ENCODE assay signal across 8 cellular contexts in genomic region chr4:139295317-139296299, GRCh38. TPM values are rescaled to one million over a fixed set of nuclear protein-coding genes. Genes with fewer than 3 reads are reported as not detected.
A peak's percentile ranks its signal among the peaks of the same experiment; 100 is the strongest.
DNase-seq lines count a peak whose midpoint lies in the region; ATAC-seq, FAIRE-seq and TF ChIP-seq lines count a peak whose summit lies in the region.

No MANE protein-coding gene starts in this region.

- peak overlapping the region; percentile 82 for H3K27ac ChIP-seq in caudate nucleus (ENCODE audit: low read depth, low read length)
- H3K27ac ChIP-seq in keratinocyte (ENCODE audit: control insufficient read depth, insufficient read depth, low read length) = peak overlapping the region; percentile 81

- H3K27me3 Mint-ChIP-seq in WTC11 (ENCODE audit: low read depth) = no peaks in the 10 kb centered on the region

- CTCF ChIA-PET in WTC11 (lab: Charles Lee) = interaction anchor here (0.5 to 4.0 kb wide), 57 partner anchors 9 to 855 kb away, joined by 3 to 45 read pairs (median 5); partner anchors contain the start of genes ELF2 and MGARP

- no peaks in the 10 kb centered on the region for H4K20me1 ChIP-seq in keratinocyte (ENCODE audit: control insufficient read depth, extremely low read depth, insufficient read depth, low read length)

- ATAC-seq in GM18907 (IDR thresholded peaks at IDR 0.05; ENCODE audit: unreplicated experiment) = peak; percentile 93
- peak; percentile 94 for ATAC-seq in HG03159 (IDR thresholded peaks at IDR 0.05; ENCODE audit: unreplicated experiment)
- ATAC-seq in WTC11 = peak; percentile 93

- H3K9me3 Mint-ChIP-seq in WTC11 = no peaks in the 10 kb centered on the region

- peak overlapping the region; percentile 93 for H3K9ac ChIP-seq in keratinocyte (ENCODE audit: control insufficient read depth, extremely low read depth, insufficient read depth, low read length)

- H3K27me3 ChIP-seq in keratinocyte (ENCODE audit: control insufficient read depth, extremely low read depth, insufficient read depth, low read length) = no peaks in the 10 kb centered on the region

- POLR2A ChIA-PET in WTC11 (lab: Charles Lee) = interaction anchor here (0.6 to 2.2 kb wide), 6 partner anchors 117 to 390 kb away, joined by 3 to 16 read pairs (median 4); partner anchors contain the start of gene ELF2

- H3K79me2 ChIP-seq in keratinocyte (ENCODE audit: control insufficient read depth, insufficient read depth, low read length) = peaks cover 4% of the 10 kb centered on the region

- H3K27ac Mint-ChIP-seq in WTC11 = peak overlapping the region; percentile 82

- dilution Hi-C loops in keratinocyte (cut with MboI; ENCODE audit: extremely low pct_ligation_motif_present, low sequenced_read_pairs) = no loop called here

- TF ChIP-seq CTCF in WTC11 (IDR thresholded peaks at IDR 0.05) (peak; percentile 82), keratinocyte (optimal IDR thresholded peaks at IDR 0.05 in 1 of 3, IDR thresholded peaks at IDR 0.05 in 1 of 3, conservative IDR thresholded peaks at IDR 0.05 in 1 of 3; ENCODE audit: extremely low read depth in 1 of 3, insufficient read depth in 2 of 3, low read length in 3 of 3) (peak; percentile 84 to 97 (median 93))

- FAIRE-seq in keratinocyte (lab: Jason Lieb, UNC) = peak; percentile 32

- H3K36me3 Mint-ChIP-seq in WTC11 = peaks cover 21% of the 10 kb centered on the region

- peak overlapping the region; percentile 95 for H2AFZ ChIP-seq in keratinocyte (ENCODE audit: control insufficient read depth, low read length)

- peak overlapping the region; percentile 55 to 80 (median 73) for H3K4me3 ChIP-seq in keratinocyte (ENCODE audit: control insufficient read depth in 2 of 3, extremely low read depth in 1 of 3, insufficient read depth in 2 of 3, low read depth in 1 of 3, low read length in 3 of 3)

- H3K4me1 ChIP-seq in keratinocyte (ENCODE audit: control insufficient read depth, extremely low read depth, insufficient read depth, low read length) = peaks cover 33% of the 10 kb centered on the region

- DNase-seq in AG08396 (ENCODE audit: low spot score) (peak; percentile 90), NCI-H2227 (lab: John Stamatoyannopoulos, UW; ENCODE audit: unreplicated experiment) (peak; percentile 94), WTC11 (ENCODE audit: low spot score) (peak; percentile 97), caudate nucleus (lab: John Stamatoyannopoulos, UW) (peak in 60 of 61 donors; percentile 52 to 98 (median 92)), keratinocyte (ENCODE audit: low read depth, low spot score) (peak; percentile 54)
- DNase-seq in stimulated activated CD4-positive, alpha-beta T cell treated with anti-CD3 and anti-CD28 coated beads, Interleukin-12 subunit alpha, Interleukin-12 subunit beta, amount 100 ng/mL, for 48 hours (ENCODE audit: low read depth in 2 of 3, low spot score in 1 of 3) = peak; percentile 93 to 98 (median 97)

- peaks cover 0 to 4% of the 10 kb centered on the region in 2 experiments for H3K36me3 ChIP-seq in keratinocyte (ENCODE audit: control insufficient read depth in 2 of 2, extremely low read depth in 1 of 2, insufficient read depth in 2 of 2, low read length in 2 of 2)

- H3K9me3 ChIP-seq in keratinocyte (ENCODE audit: control insufficient read depth, low read depth, low read length) = no peaks in the 10 kb centered on the region

- peaks cover 31% of the 10 kb centered on the region; the same call in 1 of the 2 replicates for H3K4me1 Mint-ChIP-seq in WTC11

- H3K4me3 Mint-ChIP-seq in WTC11 = peak overlapping the region; percentile 94

- H3K4me2 ChIP-seq in keratinocyte (ENCODE audit: control insufficient read depth, extremely low read depth, insufficient read depth, low read depth, low read length) = peak overlapping the region; percentile 91

- no peaks in the 10 kb centered on the region for H3K9me1 ChIP-seq in keratinocyte (ENCODE audit: control insufficient read depth, extremely low read depth, insufficient read depth, low read length)

TF ChIP-seq in WTC11, 78 proteins besides CTCF, POLR2A, EP300 and RAD21 (continues in another document):
- TF ChIP-seq CREM (CRISPR knock-in tag; IDR thresholded peaks at IDR 0.05) (peak; percentile 45; the same call in 1 of the 2 replicates), NFYB (CRISPR knock-in tag; conservative IDR thresholded peaks at IDR 0.05; ENCODE audit: low read depth) (no peak), CREB1 (CRISPR knock-in tag; IDR thresholded peaks at IDR 0.05) (no peak), TEAD4 (CRISPR knock-in tag; IDR thresholded peaks at IDR 0.05) (no peak), GABPB1 (CRISPR knock-in tag; IDR thresholded peaks at IDR 0.05) (peak; percentile 87), ZNF416 (CRISPR knock-in tag; IDR thresholded peaks at IDR 0.05) (no peak), FOXJ3 (CRISPR knock-in tag; IDR thresholded peaks at IDR 0.05; ENCODE audit: borderline replicate concordance) (no peak), TEAD1 (CRISPR knock-in tag; IDR thresholded peaks at IDR 0.05) (peak; percentile 79; the same call in 1 of the 2 replicates), SOX15 (CRISPR knock-in tag; IDR thresholded peaks at IDR 0.05) (no peak), MXD4 (CRISPR knock-in tag; IDR thresholded peaks at IDR 0.05; ENCODE audit: borderline replicate concordance) (no peak), GRHL2 (CRISPR knock-in tag; IDR thresholded peaks at IDR 0.05; ENCODE audit: insufficient replicate concordance, severe bottlenecking) (no peak), ESRRA (CRISPR knock-in tag; IDR thresholded peaks at IDR 0.05; ENCODE audit: borderline replicate concordance) (peak; percentile 66), ZNF396 (CRISPR knock-in tag; IDR thresholded peaks at IDR 0.05; ENCODE audit: borderline replicate concordance) (no peak), MYBL2 (CRISPR knock-in tag; IDR thresholded peaks at IDR 0.05) (peak; percentile 42; the same call in 1 of the 2 replicates), ZNF317 (CRISPR knock-in tag; IDR thresholded peaks at IDR 0.05; ENCODE audit: borderline replicate concordance, low read depth) (no peak), TCF7 (CRISPR knock-in tag; IDR thresholded peaks at IDR 0.05; ENCODE audit: low read depth) (no peak), IRF2 (CRISPR knock-in tag; IDR thresholded peaks at IDR 0.05; ENCODE audit: borderline replicate concordance, low read depth) (no peak)
- TF ChIP-seq, protein P1, sequence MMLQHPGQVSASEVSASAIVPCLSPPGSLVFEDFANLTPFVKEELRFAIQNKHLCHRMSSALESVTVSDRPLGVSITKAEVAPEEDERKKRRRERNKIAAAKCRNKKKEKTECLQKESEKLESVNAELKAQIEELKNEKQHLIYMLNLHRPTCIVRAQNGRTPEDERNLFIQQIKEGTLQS (CRISPR knock-in tag; conservative IDR thresholded peaks at IDR 0.05) = no peak
- TF ChIP-seq, protein P2, sequence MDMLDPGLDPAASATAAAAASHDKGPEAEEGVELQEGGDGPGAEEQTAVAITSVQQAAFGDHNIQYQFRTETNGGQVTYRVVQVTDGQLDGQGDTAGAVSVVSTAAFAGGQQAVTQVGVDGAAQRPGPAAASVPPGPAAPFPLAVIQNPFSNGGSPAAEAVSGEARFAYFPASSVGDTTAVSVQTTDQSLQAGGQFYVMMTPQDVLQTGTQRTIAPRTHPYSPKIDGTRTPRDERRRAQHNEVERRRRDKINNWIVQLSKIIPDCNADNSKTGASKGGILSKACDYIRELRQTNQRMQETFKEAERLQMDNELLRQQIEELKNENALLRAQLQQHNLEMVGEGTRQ (CRISPR knock-in tag; IDR thresholded peaks at IDR 0.05) = no peak
- TF ChIP-seq, protein P3, sequence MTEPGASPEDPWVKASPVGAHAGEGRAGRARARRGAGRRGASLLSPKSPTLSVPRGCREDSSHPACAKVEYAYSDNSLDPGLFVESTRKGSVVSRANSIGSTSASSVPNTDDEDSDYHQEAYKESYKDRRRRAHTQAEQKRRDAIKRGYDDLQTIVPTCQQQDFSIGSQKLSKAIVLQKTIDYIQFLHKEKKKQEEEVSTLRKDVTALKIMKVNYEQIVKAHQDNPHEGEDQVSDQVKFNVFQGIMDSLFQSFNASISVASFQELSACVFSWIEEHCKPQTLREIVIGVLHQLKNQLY (CRISPR knock-in tag; IDR thresholded peaks at IDR 0.05) = no peak

RNA-seq across cellular contexts. Expression of gene NAA15, which starts 5.7 kb away (rescaled TPM):
- total RNA-seq in WTC11 (2021) = 81.4 to 98.9 TPM (median 81.6 TPM) in 3 replicates
- polyA plus RNA-seq in keratinocyte = 17.5 to 37.2 TPM (median 23.2 TPM) in 3 replicates
- polyA plus RNA-seq in keratinocyte (2011; ENCODE audit: low read depth) = 30.1 TPM
- 13.8 and 27.8 TPM in 2 replicates for polyA plus RNA-seq in keratinocyte (2011; cell fraction: cytosol; rRNA removed)
- polyA plus RNA-seq in keratinocyte (2011; cell fraction: nucleus; rRNA removed) = 24.7 and 33.6 TPM in 2 replicates
- polyA plus RNA-seq in keratinocyte (2012; ENCODE audit: low replicate concordance) = 21.8 and 41.3 TPM in 2 replicates
- 3.6 to 77.0 TPM (median 21.9 TPM) in 3 replicates for polyA minus RNA-seq in keratinocyte
- 20.9 TPM for polyA minus RNA-seq in keratinocyte (2011; cell fraction: cytosol; rRNA and poly(A)+ RNA removed)
- 33.9 and 75.4 TPM in 2 replicates for polyA minus RNA-seq in keratinocyte (2011; cell fraction: nucleus; rRNA and poly(A)+ RNA removed)

RNA-seq across cellular contexts. Expression of gene NDUFC1, which starts 6.7 kb away (rescaled TPM):
- 61.7 to 72.3 TPM (median 64.5 TPM) in 3 replicates for total RNA-seq in WTC11 (2021)
- 33.1 to 52.1 TPM (median 43.1 TPM) in 3 replicates for polyA plus RNA-seq in keratinocyte
- polyA plus RNA-seq in keratinocyte (2011; ENCODE audit: low read depth) = 43.3 TPM
- polyA plus RNA-seq in keratinocyte (2011; cell fraction: cytosol; rRNA removed) = 48.0 and 52.4 TPM in 2 replicates
- 13.9 and 20.3 TPM in 2 replicates for polyA plus RNA-seq in keratinocyte (2011; cell fraction: nucleus; rRNA removed)
- polyA plus RNA-seq in keratinocyte (2012; ENCODE audit: low replicate concordance) = 64.6 and 91.6 TPM in 2 replicates
- 4.8 to 11.7 TPM (median 9.9 TPM) in 3 replicates for polyA minus RNA-seq in keratinocyte
- 47.6 TPM for polyA minus RNA-seq in keratinocyte (2011; cell fraction: cytosol; rRNA and poly(A)+ RNA removed)
- polyA minus RNA-seq in keratinocyte (2011; cell fraction: nucleus; rRNA and poly(A)+ RNA removed) = 5.0 and 6.3 TPM in 2 replicates

RNA-seq across cellular contexts. Expression of gene MGARP, which starts 15.6 kb away (rescaled TPM):
- 4.6 to 7.5 TPM (median 6.2 TPM) in 3 replicates for total RNA-seq in WTC11 (2021)
- polyA plus RNA-seq in keratinocyte = 0.58 to 0.99 TPM (median 0.94 TPM) in 3 replicates
- 0.42 TPM for polyA plus RNA-seq in keratinocyte (2011; ENCODE audit: low read depth)
- polyA plus RNA-seq in keratinocyte (2011; cell fraction: cytosol; rRNA removed) = 0.62 and 1.0 TPM in 2 replicates
- 0.31 and 0.69 TPM in 2 replicates for polyA plus RNA-seq in keratinocyte (2011; cell fraction: nucleus; rRNA removed)
- 0.56 and 0.76 TPM in 2 replicates for polyA plus RNA-seq in keratinocyte (2012; ENCODE audit: low replicate concordance)
- polyA minus RNA-seq in keratinocyte = 0.16 to 0.59 TPM in 2 of 3 replicates, not detected in the other
- not detected for polyA minus RNA-seq in keratinocyte (2011; cell fraction: cytosol; rRNA and poly(A)+ RNA removed)
- not detected in 2 replicates for polyA minus RNA-seq in keratinocyte (2011; cell fraction: nucleus; rRNA and poly(A)+ RNA removed)

Comparison
In these comparisons a context has a peak if more than half of its experiments do, and no peak if none do; other contexts are left out.
1. Peak in every context shown above with its lines: DNase-seq, ATAC-seq, H3K4me3 ChIP-seq and H3K27ac ChIP-seq.